8 cellular contexts compared by ENCODE assay signal in the genomic region with DNA sequence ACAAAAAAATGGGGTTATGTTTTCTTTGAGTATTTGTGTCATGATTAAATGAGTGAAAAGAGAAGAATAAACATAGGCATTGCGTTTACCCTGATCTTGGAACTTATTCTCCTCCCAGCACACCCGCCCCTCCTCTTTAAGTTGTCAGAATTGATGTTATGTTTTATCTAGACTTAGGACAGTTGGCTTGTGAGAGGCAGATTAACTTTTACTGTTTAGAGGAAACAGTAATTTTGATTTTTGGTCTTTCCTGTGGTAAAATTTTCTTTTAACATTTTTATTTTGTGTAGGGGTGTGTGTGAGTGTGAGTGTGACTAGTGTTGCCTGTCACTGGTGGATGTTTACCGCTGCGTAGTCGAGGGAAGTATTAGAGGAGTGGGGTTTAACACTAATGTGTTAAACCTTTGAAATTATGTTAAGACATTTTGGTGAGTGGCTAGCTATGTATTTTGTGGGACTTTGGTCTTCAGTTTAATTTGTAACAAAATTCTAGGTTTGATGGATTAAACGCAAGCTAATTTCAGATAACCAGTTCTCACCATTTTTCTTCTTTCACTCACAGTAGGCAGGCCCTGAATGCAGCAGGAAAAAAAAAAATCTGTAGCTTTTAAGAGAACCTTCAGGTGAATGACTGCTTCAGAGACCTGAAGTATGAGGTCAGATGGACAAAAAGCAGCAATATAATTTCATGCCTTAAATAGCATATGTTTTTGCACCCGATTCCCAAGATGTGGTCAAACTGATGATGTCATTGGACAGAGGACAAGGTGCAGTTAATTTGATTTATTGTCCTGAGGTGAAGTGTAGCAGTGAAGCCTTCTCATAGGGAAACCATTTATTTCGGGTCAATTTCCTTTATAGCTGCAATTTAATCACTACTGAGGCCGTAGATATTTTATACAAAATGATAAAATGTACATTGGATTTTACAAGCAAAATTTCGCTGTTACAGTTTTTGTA. TPM values are rescaled to one million over a fixed set of nuclear protein-coding genes. Genes with fewer than 3 reads are reported as not detected.
DNase-seq lines count a peak whose midpoint lies in the region; ATAC-seq, FAIRE-seq and TF ChIP-seq lines count a peak whose summit lies in the region.

No MANE protein-coding gene starts in this region.

- intact Hi-C loops in HCT116 (cut with micrococcal nuclease) (loop anchor here (5.0 kb wide), 1 partner anchor 309 kb away; no protein-coding TSS in a partner anchor), HepG2 (cut with micrococcal nuclease; ENCODE audit: unreplicated experiment) (loop anchor here (2.0 to 5.0 kb wide), 2 partner anchors 73 to 119 kb away; no protein-coding TSS in a partner anchor)
- intact Hi-C loops in activated T-helper 1 cell treated with anti-CD3 and anti-CD28 coated beads, Interleukin-12 subunit alpha, Interleukin-12 subunit beta, Interleukin-2, Interleukin-4 antibody, amounts not matched to agents 30 ng/mL and 10 ng/mL and 1 ng/mL, durations not matched to agents 14 hours and 24 hours and 36 hours (cut with micrococcal nuclease): loop anchor here (2.0 to 5.0 kb wide), 4 partner anchors 43 to 385 kb away; partner anchors contain the start of genes ILDR2 and POGK

- H3K9me3 ChIP-seq in A549 (no peaks in the 10 kb centered on the region), HCT116 (ENCODE audit: control insufficient read depth in 1 of 2, insufficient read depth in 1 of 2, low read depth in 1 of 2, low read length in 2 of 2) (no peaks in the 10 kb centered on the region), HepG2 (ENCODE audit: low read length) (no peaks in the 10 kb centered on the region)

- no peaks in the 10 kb centered on the region for H3K36me3 Mint-ChIP-seq in activated T-helper 1 cell treated with anti-CD3 and anti-CD28 coated beads, Interleukin-12 subunit alpha, Interleukin-12 subunit beta, Interleukin-2, Interleukin-4 antibody, amounts not matched to agents 30 ng/mL and 10 ng/mL and 1 ng/mL, durations not matched to agents 14 hours and 24 hours and 36 hours (ENCODE audit: low read depth)

- no peaks in the 10 kb centered on the region for H3K9me3 Mint-ChIP-seq in activated T-helper 1 cell treated with anti-CD3 and anti-CD28 coated beads, Interleukin-12 subunit alpha, Interleukin-12 subunit beta, Interleukin-2, Interleukin-4 antibody, amounts not matched to agents 30 ng/mL and 10 ng/mL and 1 ng/mL, durations not matched to agents 14 hours and 24 hours and 36 hours

- CTCF ChIA-PET in A549 (lab: Yijun Ruan, JAX) (interaction anchor here (0.8 to 4.6 kb wide), 4 partner anchors 8 to 164 kb away, joined by 3 to 20 read pairs (median 10); no protein-coding TSS in a partner anchor), HCT116 (lab: Charles Lee) (interaction anchor here (1.1 kb wide), 1 partner anchor 313 kb away, joined by 3 read pairs; no protein-coding TSS in a partner anchor), HepG2 (lab: Yijun Ruan, JAX; ENCODE audit: low intra/inter-chr PET ratio, low total read pairs) (no interaction called here)

- peaks cover 50% of the 10 kb centered on the region for H3K4me1 ChIP-seq in A549
- H3K4me1 ChIP-seq in HCT116 (ENCODE audit: control insufficient read depth in 1 of 2, insufficient read depth in 2 of 2, low read length in 2 of 2): peaks cover 14 to 45% of the 10 kb centered on the region in 2 experiments
- H3K4me1 ChIP-seq in HepG2 (ENCODE audit: insufficient read depth, low read length): peaks cover 52% of the 10 kb centered on the region

- peak overlapping the region; percentile 93 for H3K4me3 Mint-ChIP-seq in activated T-helper 1 cell treated with anti-CD3 and anti-CD28 coated beads, Interleukin-12 subunit alpha, Interleukin-12 subunit beta, Interleukin-2, Interleukin-4 antibody, amounts not matched to agents 30 ng/mL and 10 ng/mL and 1 ng/mL, durations not matched to agents 14 hours and 24 hours and 36 hours

- ATAC-seq in A549 (no peak), HCT116 (no peak), HepG2 (no peak), HG03095 (IDR thresholded peaks at IDR 0.05; ENCODE audit: unreplicated experiment) (no peak), GM18511 (IDR thresholded peaks at IDR 0.05; ENCODE audit: unreplicated experiment) (no peak)

- H3K9me2 ChIP-seq in HCT116 (ENCODE audit: insufficient read depth): no peaks in the 10 kb centered on the region

- H3K27me3 ChIP-seq in HCT116 (ENCODE audit: insufficient read depth, low read length) (no peaks in the 10 kb centered on the region), HepG2 (ENCODE audit: control insufficient read depth in 1 of 2, insufficient read depth in 2 of 2, low read length in 2 of 2) (no peaks in the 10 kb centered on the region)

- 78% methylated on average over 10 of the region's 10 CpGs for WGBS in A549 (ENCODE audit: missing lambda C conversion rate)
- 82% methylated on average over 10 of the region's 10 CpGs for WGBS in HepG2 (ENCODE audit: low lambda C conversion rate)

- DNase-seq in A549 (ENCODE audit: low read depth in 1 of 2, low spot score in 1 of 2) (peak in 1 of 2 experiments; percentile 16), HCT116 (ENCODE audit: low read depth, low spot score) (no peak), HepG2 (ENCODE audit: low spot score) (no peak), DMS114 treated with DMSO at 0.1 percent for 48 hours (lab: John Stamatoyannopoulos, UW; ENCODE audit: unreplicated experiment) (no peak)
- DNase-seq in activated T-helper 1 cell treated with anti-CD3 and anti-CD28 coated beads, Interleukin-12 subunit alpha, Interleukin-12 subunit beta, Interleukin-2, Interleukin-4 antibody, amounts not matched to agents 30 ng/mL and 10 ng/mL and 1 ng/mL, durations not matched to agents 14 hours and 24 hours and 36 hours (ENCODE audit: low spot score): no peak
- DNase-seq in activated CD4-positive, CD25-positive, alpha-beta regulatory T cell treated with anti-CD3 and anti-CD28 coated beads, Interleukin-2, amount 50 U/mL, for 72 hours: no peak

- peak overlapping the region; percentile 94 for H3K4me2 ChIP-seq in A549
- peak overlapping the region; percentile 93; the same call in 1 of the 2 replicates for H3K4me2 ChIP-seq in HCT116 (ENCODE audit: low read length)
- peak overlapping the region; percentile 82 for H3K4me2 ChIP-seq in HepG2 (ENCODE audit: low read depth, low read length)

- POLR2A ChIA-PET in A549 (lab: Yijun Ruan, JAX): no interaction called here
- POLR2A ChIA-PET in HCT116 (lab: Charles Lee): no interaction called here
- POLR2A ChIA-PET in HepG2 (lab: Yijun Ruan, JAX): no interaction called here

- no peak overlapping the region for H2AFZ ChIP-seq in HCT116 (ENCODE audit: low read depth, low read length, poor library complexity, severe bottlenecking)
- no peak overlapping the region for H2AFZ ChIP-seq in HepG2 (ENCODE audit: low read length)

- H3K36me3 ChIP-seq in HCT116 (ENCODE audit: control insufficient read depth in 1 of 2, insufficient read depth in 2 of 2, low read length in 2 of 2) (no peaks in the 10 kb centered on the region), HepG2 (replicated peaks in 1 of 2; ENCODE audit: control insufficient read depth in 1 of 2, insufficient read depth in 2 of 2, low read length in 2 of 2) (no peaks in the 10 kb centered on the region)

- H3K9ac ChIP-seq in HCT116 (ENCODE audit: low read length): no peak overlapping the region
- peak overlapping the region; percentile 19; the same call in 1 of the 2 replicates for H3K9ac ChIP-seq in HepG2 (ENCODE audit: insufficient read depth, low read depth, low read length)

- in situ Hi-C loops in HepG2 (cut with HindIII; ENCODE audit: extremely low pct_ligation_motif_present, low pct_unique_long_range_greater_than_20kb): no loop called here

- H4K20me1 ChIP-seq in HCT116 (ENCODE audit: insufficient read depth) (no peaks in the 10 kb centered on the region), HepG2 (ENCODE audit: insufficient read depth, low read length) (no peaks in the 10 kb centered on the region)

- H3K4me3 ChIP-seq in A549 (no peak overlapping the region), HCT116 (replicated peaks in 1 of 2; ENCODE audit: low read depth in 1 of 2, low read length in 2 of 2) (no peak overlapping the region), HepG2 (replicated peaks in 1 of 3; ENCODE audit: insufficient read depth in 1 of 3, low read depth in 2 of 3, low read length in 3 of 3) (peak overlapping the region in 2 of 3 experiments; percentile 81; a peak in 3 of 6 replicates)

- peaks cover 52% of the 10 kb centered on the region for H3K4me1 Mint-ChIP-seq in activated T-helper 1 cell treated with anti-CD3 and anti-CD28 coated beads, Interleukin-12 subunit alpha, Interleukin-12 subunit beta, Interleukin-2, Interleukin-4 antibody, amounts not matched to agents 30 ng/mL and 10 ng/mL and 1 ng/mL, durations not matched to agents 14 hours and 24 hours and 36 hours (ENCODE audit: low read depth)

- TF ChIP-seq RAD21 in A549 (conservative IDR thresholded peaks at IDR 0.05 in 1 of 2, IDR thresholded peaks at IDR 0.05 in 1 of 2) (no peak), HCT116 (IDR thresholded peaks at IDR 0.05; ENCODE audit: low read depth) (no peak), HepG2 (CRISPR knock-in tag; IDR thresholded peaks at IDR 0.05) (no peak)

- no peak overlapping the region for H3K27ac ChIP-seq in A549
- no peak overlapping the region for H3K27ac ChIP-seq in HCT116 (ENCODE audit: low read depth, low read length)
- H3K27ac ChIP-seq in HepG2 (ENCODE audit: extremely low read length, insufficient read depth, low read length): peak overlapping the region; percentile 96

- no TSS peak for BruUV-seq in HCT116 (replicated peaks; lab: Mats Ljungman, UMichigan)
- no TSS peak for BruUV-seq in HepG2 (replicated peaks; lab: Mats Ljungman, UMichigan)

- TF ChIP-seq EP300 in A549 (IDR thresholded peaks at IDR 0.05) (no peak), HepG2 (IDR thresholded peaks at IDR 0.05; ENCODE audit: low read depth in 2 of 2, low read length in 2 of 2) (no peak), HepG2 (CRISPR knock-in tag; IDR thresholded peaks at IDR 0.05; ENCODE audit: borderline replicate concordance) (no peak)

- H3K79me2 ChIP-seq in HCT116 (ENCODE audit: insufficient read depth, low read length): peaks cover 69% of the 10 kb centered on the region
- peaks cover 63% of the 10 kb centered on the region for H3K79me2 ChIP-seq in HepG2 (ENCODE audit: insufficient read depth, low read length)

- H3K27me3 Mint-ChIP-seq in activated T-helper 1 cell treated with anti-CD3 and anti-CD28 coated beads, Interleukin-12 subunit alpha, Interleukin-12 subunit beta, Interleukin-2, Interleukin-4 antibody, amounts not matched to agents 30 ng/mL and 10 ng/mL and 1 ng/mL, durations not matched to agents 14 hours and 24 hours and 36 hours (ENCODE audit: insufficient read depth): peaks cover 2% of the 10 kb centered on the region

- TF ChIP-seq CTCF in A549 (IDR thresholded peaks at IDR 0.05) (no peak), HCT116 (IDR thresholded peaks at IDR 0.05 in 2 of 3, conservative IDR thresholded peaks at IDR 0.05 in 1 of 3; ENCODE audit: borderline replicate concordance in 1 of 3, insufficient read depth in 1 of 3, low read depth in 2 of 3, low read length in 2 of 3) (no peak), HepG2 (CRISPR knock-in tag; IDR thresholded peaks at IDR 0.05) (no peak)

- TF ChIP-seq POLR2A in A549 (IDR thresholded peaks at IDR 0.05; ENCODE audit: low read length): no peak
- TF ChIP-seq POLR2A in HCT116 (IDR thresholded peaks at IDR 0.05; ENCODE audit: borderline replicate concordance, extremely low read depth, insufficient read depth, insufficient read length): no peak
- no peak for TF ChIP-seq POLR2A in HepG2 (IDR thresholded peaks at IDR 0.05; ENCODE audit: insufficient read depth in 1 of 2, low read depth in 2 of 2, low read length in 2 of 2)

- FAIRE-seq in A549 (lab: Jason Lieb, UNC) (no peak), HepG2 (lab: Jason Lieb, UNC) (no peak)

- RAD21 ChIA-PET in HCT116 (lab: Charles Lee; ENCODE audit: low non-redundant PET in 1 of 2, low total read pairs in 2 of 2, uncharacterized antibody in 2 of 2, unreplicated experiment in 2 of 2): no interaction called here

- H3K27ac Mint-ChIP-seq in activated T-helper 1 cell treated with anti-CD3 and anti-CD28 coated beads, Interleukin-12 subunit alpha, Interleukin-12 subunit beta, Interleukin-2, Interleukin-4 antibody, amounts not matched to agents 30 ng/mL and 10 ng/mL and 1 ng/mL, durations not matched to agents 14 hours and 24 hours and 36 hours: no peak overlapping the region

RNA-seq across cellular contexts. Expression of gene POU2F1, which starts 2.7 kb away (rescaled TPM):
- polyA plus RNA-seq in A549 (2011; rRNA removed) (9.4 and 10.5 TPM in 2 replicates), A549 (2017; fragmentation: RNase III; extraction: RNeasy Plus Mini Kit Qiagen cat#74134 plus additional on column Dnase treatment) (2.6 to 3.2 TPM (median 2.9 TPM) in 3 replicates), HepG2 (2011; rRNA removed) (9.0 and 13.0 TPM in 2 replicates)
- 2.4 and 3.1 TPM in 2 replicates for polyA plus RNA-seq in A549 (2012; cell fraction: cytosol; rRNA removed)
- polyA plus RNA-seq in A549 (2012; cell fraction: nucleus; rRNA removed): 6.1 and 7.0 TPM in 2 replicates
- 27.7 and 36.5 TPM in 2 replicates for polyA minus RNA-seq in A549 (2011; rRNA and poly(A)+ RNA removed)
- total RNA-seq in HCT116 (2021; ENCODE audit: unreplicated experiment) (24.5 TPM), HepG2 (2016; rRNA removed; fragmentation: Illumina TruSeq; extraction: Trizol) (10.2 and 15.1 TPM in 2 replicates)
- 7.0 and 8.0 TPM in 2 replicates for polyA plus RNA-seq in HCT116 (2012)
- 20.2 and 24.6 TPM in 2 replicates for total RNA-seq in activated T-helper 1 cell treated with anti-CD3 and anti-CD28 coated beads, Interleukin-12 subunit alpha, Interleukin-12 subunit beta, Interleukin-2, Interleukin-4 antibody, amounts not matched to agents 30 ng/mL and 10 ng/mL and 1 ng/mL, durations not matched to agents 14 hours and 24 hours and 36 hours
- 2.6 and 2.7 TPM in 2 replicates for total RNA-seq in HepG2 (2016; cell fraction: cytosol; rRNA removed; fragmentation: Illumina TruSeq; extraction: Trizol; ENCODE audit: low read depth)
- total RNA-seq in HepG2 (2016; cell fraction: insoluble cytoplasmic fraction; rRNA removed; fragmentation: Illumina TruSeq; extraction: Trizol): 9.3 and 13.3 TPM in 2 replicates
- 4.3 and 4.4 TPM in 2 replicates for total RNA-seq in HepG2 (2016; cell fraction: membrane; rRNA removed; fragmentation: Illumina TruSeq; extraction: Trizol)
- 16.7 and 20.3 TPM in 2 replicates for total RNA-seq in HepG2 (2016; cell fraction: nucleus; rRNA removed; fragmentation: Illumina TruSeq; extraction: Trizol)
- 5.9 and 6.8 TPM in 2 replicates for polyA plus RNA-seq in HepG2 (2011; cell fraction: cytosol; rRNA removed)
- polyA plus RNA-seq in HepG2 (2011; cell fraction: nucleus; rRNA removed): 10.9 and 12.2 TPM in 2 replicates
- 2.9 and 4.1 TPM in 2 replicates for polyA plus RNA-seq in HepG2 (2012)
- polyA plus RNA-seq in HepG2 (2016; cell fraction: cytosol; fragmentation: Illumina TruSeq; extraction: Trizol; ENCODE audit: low read depth): 0.20 and 0.38 TPM in 2 replicates
- polyA plus RNA-seq in HepG2 (2016; cell fraction: insoluble cytoplasmic fraction; fragmentation: Illumina TruSeq; extraction: Trizol; ENCODE audit: low read depth): 6.2 and 7.0 TPM in 2 replicates
- 0.93 and 1.3 TPM in 2 replicates for polyA plus RNA-seq in HepG2 (2016; cell fraction: membrane; fragmentation: Illumina TruSeq; extraction: Trizol; ENCODE audit: low read depth)
- polyA plus RNA-seq in HepG2 (2016; cell fraction: nucleus; fragmentation: Illumina TruSeq; extraction: Trizol; ENCODE audit: insufficient read depth, low read depth): 8.6 and 10.5 TPM in 2 replicates
- polyA minus RNA-seq in HepG2 (2011; rRNA and poly(A)+ RNA removed; ENCODE audit: low replicate concordance): 71.9 and 74.2 TPM in 2 replicates
- 9.6 and 10.1 TPM in 2 replicates for polyA minus RNA-seq in HepG2 (2011; cell fraction: cytosol; rRNA and poly(A)+ RNA removed)
- polyA minus RNA-seq in HepG2 (2011; cell fraction: nucleus; rRNA and poly(A)+ RNA removed): 37.8 and 40.2 TPM in 2 replicates

Comparison
In these comparisons a context has a peak if more than half of its experiments do, and no peak if none do; other contexts are left out.
1. H3K4me3 ChIP-seq: peak in HepG2 (2 of 3); none in A549 (single experiment) and HCT116 (0 of 2).
2. Peak in every context shown above with its lines, with median percentiles within 50 percentile points of each other: H3K4me2 ChIP-seq.